ENCODE assay signal across 8 cellular contexts in genomic region chr4:6546681-6547447, GRCh38. TPM values are rescaled to one million over a fixed set of nuclear protein-coding genes. Genes with fewer than 3 reads are reported as not detected.
A peak's percentile ranks its signal among the peaks of the same experiment; 100 is the strongest.
DNase-seq lines count a peak whose midpoint lies in the region; ATAC-seq and TF ChIP-seq lines count a peak whose summit lies in the region.

No MANE protein-coding gene starts in this region.

- peak; percentile 91 for TF ChIP-seq CTCF in PC-3 (conservative IDR thresholded peaks at IDR 0.05; ENCODE audit: low read depth, low read length)

- no TSS peak for BruUV-seq in PC-3 (replicated peaks; lab: Mats Ljungman, UMichigan)

- H3K27ac ChIP-seq in PC-3 (ENCODE audit: low read length) = no peak overlapping the region

- no peaks in the 10 kb centered on the region for H3K27me3 ChIP-seq in PC-3 (ENCODE audit: low read length)

- no peaks in the 10 kb centered on the region for H4K20me1 ChIP-seq in PC-3 (ENCODE audit: low read length)

- H3F3A ChIP-seq in PC-3 (ENCODE audit: low read length, unreplicated experiment) = no peaks in the 10 kb centered on the region

- H3K36me3 ChIP-seq in PC-3 (ENCODE audit: low read depth, low read length) = no peaks in the 10 kb centered on the region

- H2AFZ ChIP-seq in PC-3 (ENCODE audit: low read length) = no peak overlapping the region

- CTCF ChIA-PET in PC-3 (lab: Charles Lee) = interaction anchor here (0.6 kb wide), 1 partner anchor 346 kb away, joined by 7 read pairs; no protein-coding TSS in a partner anchor

- H3K9ac ChIP-seq in PC-3 (ENCODE audit: low read length) = no peak overlapping the region

- intact Hi-C loops in PC-3 (cut with micrococcal nuclease) = loop anchor here (5.0 kb wide), 1 partner anchor 205 kb away; no protein-coding TSS in a partner anchor

- no peak overlapping the region for H3K4me2 ChIP-seq in PC-3 (ENCODE audit: low read length)

- H3K4me3 ChIP-seq in PC-3 (ENCODE audit: low read length) = no peak overlapping the region

- POLR2A ChIA-PET in PC-3 (lab: Charles Lee; ENCODE audit: unreplicated experiment) = no interaction called here

- H3K79me2 ChIP-seq in PC-3 (ENCODE audit: low read length) = no peaks in the 10 kb centered on the region

- no peaks in the 10 kb centered on the region for H3K9me2 ChIP-seq in PC-3 (replicated peaks; ENCODE audit: low read length)

- H3K4me1 ChIP-seq in PC-3 (ENCODE audit: insufficient read depth, low read length) = no peaks in the 10 kb centered on the region

- no peaks in the 10 kb centered on the region for H3K9me3 ChIP-seq in PC-3 (ENCODE audit: low read length)

- DNase-seq in EH (ENCODE audit: low read depth) (peak; percentile 68), HS-5 (ENCODE audit: low read depth) (peak; percentile 25), PC-3 (peak; percentile 66), foreskin melanocyte (peak; percentile 27), pons (ENCODE audit: low spot score) (peak; percentile 72)
- peak; percentile 15 for DNase-seq in activated T-helper 9 cell treated with anti-CD3 and anti-CD28 coated beads, Interleukin-2, amount 50 U/mL, for 16 hours (ENCODE audit: low read depth)

- ATAC-seq in PC-3 = no peak
- no peak for ATAC-seq in GM18511 (IDR thresholded peaks at IDR 0.05; ENCODE audit: unreplicated experiment)
- ATAC-seq in HG02571 (IDR thresholded peaks at IDR 0.05; ENCODE audit: unreplicated experiment) = no peak

RNA-seq across cellular contexts. Expression of gene MAN2B2, which starts 28.1 kb away (rescaled TPM):
- 8.5 and 9.8 TPM in 2 replicates for total RNA-seq in PC-3 (2014; rRNA removed)

Comparison
In these comparisons a context has a peak if more than half of its experiments do, and no peak if none do; other contexts are left out.
1. DNase-seq: peak in every context shown above with its lines; median percentile 72 in pons; 68 in EH; 66 in PC-3; 27 in foreskin melanocyte; 25 in HS-5; 15 in activated T-helper 9 cell treated with anti-CD3 and anti-CD28 coated beads, Interleukin-2, amount 50 U/mL, for 16 hours.